ENCODE assay signal across 25 cellular contexts in the genomic region with DNA sequence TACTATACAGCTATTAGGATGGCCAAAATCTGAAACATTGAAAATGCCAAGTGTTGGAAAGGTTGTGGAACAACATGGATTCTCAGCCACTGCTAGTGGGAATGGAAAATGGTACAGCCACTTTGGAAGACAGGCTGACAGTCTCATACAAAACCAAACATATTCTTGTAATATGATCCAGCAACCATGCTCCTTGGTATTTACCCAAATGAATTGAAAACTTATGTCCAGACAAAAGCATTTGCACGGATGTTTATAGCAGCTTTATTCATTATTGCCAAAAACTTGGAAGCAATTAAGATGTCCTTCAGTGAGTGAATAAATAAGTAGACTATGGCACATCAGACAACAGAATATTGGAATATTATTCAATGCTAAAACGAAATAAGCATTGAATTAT.
"Had no signal": no experiment of that assay in that cellular context is flagged by ENCODE, and none has a peak within 500 bp of the region (broad histone marks: within the 10 kb centered on the region; RNA-seq: fewer than 3 reads in every experiment).

No MANE protein-coding gene starts in this region.

- H3K27ac ChIP-seq: adrenal gland, body of pancreas, epithelial cell of prostate, esophagus squamous epithelium, heart right ventricle, neutrophil, ovary, right lobe of liver, tibial nerve had no signal

- H3K4me3 Mint-ChIP-seq: activated CD4-positive, alpha-beta T cell treated with anti-CD3 and anti-CD28 coated beads for 36 hours; activated naive CD8-positive, alpha-beta T cell; activated T-cell treated with anti-CD3 and anti-CD28 coated beads, Interleukin-2, amount 50 U/mL, for 72 hours; nephron had no signal

- H3K4me1 ChIP-seq: adrenal gland, body of pancreas, esophagus squamous epithelium, heart right ventricle, right lobe of liver, tibial nerve had no signal

- H3K36me3 Mint-ChIP-seq: activated naive CD8-positive, alpha-beta T cell had no signal

- DNase-seq: activated CD4-positive, alpha-beta T cell treated with anti-CD3 and anti-CD28 coated beads for 36 hours; activated CD4-positive, alpha-beta T cell treated with anti-CD3 and anti-CD28 coated beads, Interleukin-2, amount 50 U/mL, for 4 hours; activated CD4-positive, CD25-positive, alpha-beta regulatory T cell; activated naive CD4-positive, alpha-beta T cell; activated T-cell treated with anti-CD3 and anti-CD28 coated beads for 4 hours; activated T-cell treated with anti-CD3 and anti-CD28 coated beads, Interleukin-2, amount 50 U/mL, for 72 hours; adrenal gland; aorta; body of pancreas; effector CD8-positive, alpha-beta T cell; esophagus squamous epithelium; foreskin melanocyte; heart right ventricle; left cardiac atrium; left ventricle myocardium superior; ovary; right lobe of liver; stimulated activated CD4-positive, alpha-beta T cell treated with anti-CD3 and anti-CD28 coated beads, Interleukin-2, amount 100 ng/mL, for 48 hours; stimulated activated naive CD4-positive, alpha-beta T cell treated with Interleukin-2 at 50 U/mL for 16 hours had no signal

- H3K9me3 ChIP-seq: adrenal gland, body of pancreas, esophagus squamous epithelium, neutrophil, ovary, right lobe of liver, tibial nerve had no signal

- H3K27me3 Mint-ChIP-seq: progenitor cell of endocrine pancreas had no signal

- H3K9me3 Mint-ChIP-seq: activated T-cell treated with anti-CD3 and anti-CD28 coated beads, Interleukin-2, amount 50 U/mL, for 72 hours had no signal

- H3K4me1 Mint-ChIP-seq: activated CD4-positive, alpha-beta T cell treated with anti-CD3 and anti-CD28 coated beads for 36 hours; nephron had no signal

- H3K27ac Mint-ChIP-seq: activated CD4-positive, alpha-beta T cell treated with anti-CD3 and anti-CD28 coated beads for 36 hours; activated naive CD8-positive, alpha-beta T cell; activated T-cell treated with anti-CD3 and anti-CD28 coated beads, Interleukin-2, amount 50 U/mL, for 72 hours; nephron; progenitor cell of endocrine pancreas had no signal

- H3K4me3 ChIP-seq: adrenal gland, body of pancreas, esophagus squamous epithelium, heart right ventricle, ovary, right lobe of liver, tibial nerve had no signal

- H3K27me3 ChIP-seq: adrenal gland, esophagus squamous epithelium, heart right ventricle, neutrophil, ovary, right lobe of liver, tibial nerve had no signal

- H3K36me3 ChIP-seq: adrenal gland, esophagus squamous epithelium, heart right ventricle, neutrophil, ovary, right lobe of liver, tibial nerve had no signal
